In genomic region chr5:149995385-149996085, GRCh38 we compare ENCODE assay signal across 1 cellular context.
TF ChIP-seq lines count a peak whose summit lies in the region.

No MANE protein-coding gene starts in this region.

TF ChIP-seq in SK-N-SH, 30 proteins besides CTCF, POLR2A, EP300 and RAD21 (continued from another document):
- TF ChIP-seq, protein P1, sequence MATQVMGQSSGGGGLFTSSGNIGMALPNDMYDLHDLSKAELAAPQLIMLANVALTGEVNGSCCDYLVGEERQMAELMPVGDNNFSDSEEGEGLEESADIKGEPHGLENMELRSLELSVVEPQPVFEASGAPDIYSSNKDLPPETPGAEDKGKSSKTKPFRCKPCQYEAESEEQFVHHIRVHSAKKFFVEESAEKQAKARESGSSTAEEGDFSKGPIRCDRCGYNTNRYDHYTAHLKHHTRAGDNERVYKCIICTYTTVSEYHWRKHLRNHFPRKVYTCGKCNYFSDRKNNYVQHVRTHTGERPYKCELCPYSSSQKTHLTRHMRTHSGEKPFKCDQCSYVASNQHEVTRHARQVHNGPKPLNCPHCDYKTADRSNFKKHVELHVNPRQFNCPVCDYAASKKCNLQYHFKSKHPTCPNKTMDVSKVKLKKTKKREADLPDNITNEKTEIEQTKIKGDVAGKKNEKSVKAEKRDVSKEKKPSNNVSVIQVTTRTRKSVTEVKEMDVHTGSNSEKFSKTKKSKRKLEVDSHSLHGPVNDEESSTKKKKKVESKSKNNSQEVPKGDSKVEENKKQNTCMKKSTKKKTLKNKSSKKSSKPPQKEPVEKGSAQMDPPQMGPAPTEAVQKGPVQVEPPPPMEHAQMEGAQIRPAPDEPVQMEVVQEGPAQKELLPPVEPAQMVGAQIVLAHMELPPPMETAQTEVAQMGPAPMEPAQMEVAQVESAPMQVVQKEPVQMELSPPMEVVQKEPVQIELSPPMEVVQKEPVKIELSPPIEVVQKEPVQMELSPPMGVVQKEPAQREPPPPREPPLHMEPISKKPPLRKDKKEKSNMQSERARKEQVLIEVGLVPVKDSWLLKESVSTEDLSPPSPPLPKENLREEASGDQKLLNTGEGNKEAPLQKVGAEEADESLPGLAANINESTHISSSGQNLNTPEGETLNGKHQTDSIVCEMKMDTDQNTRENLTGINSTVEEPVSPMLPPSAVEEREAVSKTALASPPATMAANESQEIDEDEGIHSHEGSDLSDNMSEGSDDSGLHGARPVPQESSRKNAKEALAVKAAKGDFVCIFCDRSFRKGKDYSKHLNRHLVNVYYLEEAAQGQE (IDR thresholded peaks at IDR 0.05; ENCODE audit: low read depth, low read length) = no peak
